21 cellular contexts compared by ENCODE assay signal in genomic region chr16:12159672-12160071, GRCh38.
DNase-seq lines count a peak whose midpoint lies in the region; ATAC-seq, FAIRE-seq and TF ChIP-seq lines count a peak whose summit lies in the region.
"Had no signal": no experiment of that assay in that cellular context is flagged by ENCODE, and none has a peak within 500 bp of the region (broad histone marks: within the 10 kb centered on the region; RNA-seq: fewer than 3 reads in every experiment).

No MANE protein-coding gene starts in this region.

- no CpG with 5 or more reads among the region's 2 CpGs for WGBS in IMR-90 (ENCODE audit: extremely low coverage in 2 of 2, insufficient read length in 1 of 2), 2 experiments
- WGBS in K562 (ENCODE audit: insufficient coverage, low coverage, missing lambda C conversion rate), result 31% methylated on average over 2 of the region's 2 CpGs
- 94% methylated on average over 2 of the region's 2 CpGs for WGBS in smooth muscle cell (ENCODE audit: low lambda C conversion rate)

- H3K9me3 ChIP-seq in IMR-90 (ENCODE audit: control insufficient read depth, insufficient read depth, low read length), result no peaks in the 10 kb centered on the region
- peaks cover 2% of the 10 kb centered on the region; the same call in 1 of the 2 replicates for H3K9me3 ChIP-seq in K562 (replicated peaks; ENCODE audit: control insufficient read depth, insufficient read depth, low read depth, low read length)
- H3K9me3 ChIP-seq in smooth muscle cell (replicated peaks; ENCODE audit: low read depth), result no peaks in the 10 kb centered on the region
- H3K9me3 ChIP-seq: BE2C had no signal

- no peak overlapping the region for H4K8ac ChIP-seq in IMR-90 (ENCODE audit: low read depth in 2 of 2, low read length in 2 of 2)

- no peak overlapping the region for H3K56ac ChIP-seq in IMR-90 (ENCODE audit: extremely low read depth, insufficient read depth, low read length)

- peak overlapping the region; percentile 7; the same call in 1 of the 2 replicates for H2AK5ac ChIP-seq in IMR-90 (ENCODE audit: low read depth, low read length)

- no peak overlapping the region for H3K14ac ChIP-seq in IMR-90 (replicated peaks; ENCODE audit: low read depth, low read length)

- H3K4me3 ChIP-seq in IMR-90 (ENCODE audit: insufficient read depth, low read depth, low read length), result no peak overlapping the region
- no peak overlapping the region for H3K4me3 ChIP-seq in K562
- H3K4me3 ChIP-seq in smooth muscle cell, result no peak overlapping the region
- H3K4me3 ChIP-seq: GM23338 had no signal

- no peak for ATAC-seq in IMR-90 (ENCODE audit: low read depth)
- ATAC-seq in K562, result no peak
- ATAC-seq: GM23338 had no signal

- H3K27ac ChIP-seq in IMR-90 (ENCODE audit: insufficient read depth, low read length) (no peak overlapping the region), K562 (ENCODE audit: extremely low read depth, low read depth, low read length) (no peak overlapping the region), smooth muscle cell (ENCODE audit: low read depth) (peak overlapping the region; percentile 59)
- H3K27ac ChIP-seq: HL-60 had no signal

- peaks cover 20% of the 10 kb centered on the region for H3K4me1 ChIP-seq in IMR-90 (ENCODE audit: control insufficient read depth, insufficient read depth, low read length)
- no peaks in the 10 kb centered on the region for H3K4me1 ChIP-seq in K562 (replicated peaks in 1 of 2; ENCODE audit: control insufficient read depth in 2 of 2, insufficient read depth in 2 of 2, low read length in 2 of 2)
- H3K4me1 ChIP-seq in smooth muscle cell (ENCODE audit: low read depth), result peaks cover 6% of the 10 kb centered on the region
- H3K4me1 ChIP-seq: BE2C had no signal

- H3K18ac ChIP-seq in IMR-90 (ENCODE audit: low read depth, low read length), result 0 out of 2 replicates have a peak overlapping the region, but pooled peaks have one; percentile 40

- no peak overlapping the region for H2BK5ac ChIP-seq in IMR-90 (ENCODE audit: low read depth, low read length, poor library complexity, severe bottlenecking)

- POLR2A ChIA-PET in IMR-90 (lab: Charles Lee; ENCODE audit: unreplicated experiment) (no interaction called here), K562 (lab: Yijun Ruan, JAX) (no interaction called here)

- TF ChIP-seq EP300 in K562 (IDR thresholded peaks at IDR 0.05; ENCODE audit: low read length), result no peak

- no peak overlapping the region for H3K9ac ChIP-seq in IMR-90 (ENCODE audit: low read depth, low read length)
- no peak overlapping the region for H3K9ac ChIP-seq in K562 (ENCODE audit: insufficient read depth in 1 of 2, low read depth in 2 of 2, low read length in 2 of 2)
- no peak overlapping the region for H3K9ac ChIP-seq in smooth muscle cell (ENCODE audit: low read depth)

- dilution Hi-C loops in IMR-90 (cut with HindIII; ENCODE audit: low sequenced_read_pairs, unreplicated experiment), result no loop called here

- H3K79me2 ChIP-seq in K562 (ENCODE audit: control insufficient read depth, insufficient read depth, low read length) (no peaks in the 10 kb centered on the region), smooth muscle cell (ENCODE audit: low read depth) (no peaks in the 10 kb centered on the region)

- H2BK15ac ChIP-seq in IMR-90 (ENCODE audit: low read depth, low read length), result no peak overlapping the region

- no peak overlapping the region; the same call in 1 of the 2 replicates for H3K4ac ChIP-seq in IMR-90 (ENCODE audit: low read depth, low read length)

- TF ChIP-seq CTCF in IMR-90 (conservative IDR thresholded peaks at IDR 0.05; ENCODE audit: low read depth, low read length) (no peak), K562 (IDR thresholded peaks at IDR 0.05 in 2 of 3, conservative IDR thresholded peaks at IDR 0.05 in 1 of 3; ENCODE audit: insufficient read depth in 2 of 3, low read depth in 1 of 3, low read length in 3 of 3) (no peak), smooth muscle cell (IDR thresholded peaks at IDR 0.05; ENCODE audit: borderline replicate concordance, insufficient read depth, poor library complexity, severe bottlenecking) (no peak)

- TF ChIP-seq RAD21 in IMR-90 (IDR thresholded peaks at IDR 0.05; ENCODE audit: low read length), result no peak
- TF ChIP-seq RAD21 in K562 (CRISPR knock-in tag; conservative IDR thresholded peaks at IDR 0.05 in 1 of 2, IDR thresholded peaks at IDR 0.05 in 1 of 2), result no peak

- TF ChIP-seq POLR2A in IMR-90 (IDR thresholded peaks at IDR 0.05; ENCODE audit: low read depth, low read length) (no peak), K562 (conservative IDR thresholded peaks at IDR 0.05) (no peak), GM12891 (IDR thresholded peaks at IDR 0.05; ENCODE audit: low read depth, low read length) (no peak)

- no TSS peak for BruUV-seq in IMR-90 (replicated peaks; lab: Mats Ljungman, UMichigan)
- no TSS peak for BruUV-seq in K562 (replicated peaks; lab: Mats Ljungman, UMichigan)

- H2BK20ac ChIP-seq in IMR-90 (ENCODE audit: low read depth, low read length), result peak overlapping the region; percentile 8; the same call in 1 of the 2 replicates

- H3K79me1 ChIP-seq in IMR-90 (ENCODE audit: low read depth in 1 of 2, low read length in 2 of 2), result 0 out of 4 replicates have a peak, but pooled peaks cover 0 to 4% of the 10 kb centered on the region in 2 experiments

- intact Hi-C loops in IMR-90 (cut with micrococcal nuclease) (no loop called here), K562 (cut with micrococcal nuclease) (no loop called here)

- H3F3A ChIP-seq in smooth muscle cell (ENCODE audit: low read depth), result no peaks in the 10 kb centered on the region

- no peak overlapping the region; the same call in 1 of the 2 replicates for H2BK120ac ChIP-seq in IMR-90 (ENCODE audit: low read depth, low read length)

- CTCF ChIA-PET in IMR-90 (lab: Yijun Ruan, JAX) (no interaction called here), K562 (lab: Yijun Ruan, JAX; ENCODE audit: low intra/inter-chr PET ratio) (no interaction called here)

- H4K5ac ChIP-seq in IMR-90 (ENCODE audit: low read depth, low read length), result no peak overlapping the region

- no peak overlapping the region for H3K4me2 ChIP-seq in IMR-90 (ENCODE audit: low read depth, low read length)
- H3K4me2 ChIP-seq in K562 (ENCODE audit: insufficient read depth, low read length), result no peak overlapping the region
- peak overlapping the region; percentile 45 for H3K4me2 ChIP-seq in smooth muscle cell
- H3K4me2 ChIP-seq: GM23338 had no signal

- FAIRE-seq in K562 (lab: Jason Lieb, UNC), result no peak
- FAIRE-seq in GM12891 (lab: Jason Lieb, UNC), result no peak
- FAIRE-seq: A204.1, D721Med, H54 had no signal

- H2AFZ ChIP-seq in IMR-90 (replicated peaks; ENCODE audit: low read length, poor library complexity) (no peak overlapping the region), K562 (ENCODE audit: low read depth, low read length) (no peak overlapping the region), smooth muscle cell (ENCODE audit: low read depth) (no peak overlapping the region)
- H2AFZ ChIP-seq: GM23338 had no signal

- 0 out of 2 replicates have a peak, but pooled peaks cover 3% of the 10 kb centered on the region for H4K20me1 ChIP-seq in IMR-90 (ENCODE audit: insufficient read depth, low read length)
- H4K20me1 ChIP-seq in K562 (replicated peaks; ENCODE audit: control insufficient read depth, insufficient read depth, low read length), result no peaks in the 10 kb centered on the region
- H4K20me1 ChIP-seq in smooth muscle cell (ENCODE audit: low read depth), result peaks cover 12% of the 10 kb centered on the region

- 0 out of 2 replicates have a peak overlapping the region, but pooled peaks have one; percentile 17 for H4K91ac ChIP-seq in IMR-90 (ENCODE audit: insufficient read depth, low read depth, low read length)

- H3K9me1 ChIP-seq in IMR-90 (ENCODE audit: insufficient read depth, low read length), result peaks cover 14% of the 10 kb centered on the region; the same call in 1 of the 2 replicates
- H3K9me1 ChIP-seq in K562 (ENCODE audit: control insufficient read depth, insufficient read depth, low read length), result no peaks in the 10 kb centered on the region

- in situ Hi-C loops in IMR-90 (cut with MboI; ENCODE audit: low sequenced_read_pairs), result no loop called here
- in situ Hi-C loops in K562 (cut with MboI), result no loop called here

- DNase-seq in IMR-90 (no peak), K562 (ENCODE audit: extremely low read depth in 1 of 4, low spot score in 3 of 4) (no peak), myocyte (ENCODE audit: low read depth) (peak; percentile 39), smooth muscle cell (lab: John Stamatoyannopoulos, UW; ENCODE audit: unreplicated experiment) (no peak), NCI-H146 (lab: John Stamatoyannopoulos, UW) (no peak), GM12891 (ENCODE audit: insufficient read length, low spot score) (no peak), SW 1271 (lab: John Stamatoyannopoulos, UW) (no peak)
- DNase-seq: ACHN; BE2C; C1 segment of cervical spinal cord; CD4-positive, CD25-positive, alpha-beta regulatory T cell; CD8-positive, alpha-beta memory T cell; COR-L47; GDM1; HFFc6; KG1 had no signal

- no peaks in the 10 kb centered on the region for H3K36me3 ChIP-seq in IMR-90 (ENCODE audit: control insufficient read depth, insufficient read depth, low read length)
- H3K36me3 ChIP-seq in K562 (ENCODE audit: control insufficient read depth, insufficient read depth, low read length), result no peaks in the 10 kb centered on the region
- no peaks in the 10 kb centered on the region for H3K36me3 ChIP-seq in smooth muscle cell (ENCODE audit: low read depth)
- H3K36me3 ChIP-seq: BE2C had no signal

- H3K27me3 ChIP-seq in IMR-90 (ENCODE audit: control insufficient read depth, insufficient read depth, low read length), result no peaks in the 10 kb centered on the region
- H3K27me3 ChIP-seq in K562 (ENCODE audit: control insufficient read depth in 2 of 2, insufficient read depth in 2 of 2, low read length in 2 of 2), result peaks cover 0 to 8% of the 10 kb centered on the region in 2 experiments; a peak in 3 of 5 replicates
- no peaks in the 10 kb centered on the region for H3K27me3 ChIP-seq in smooth muscle cell (ENCODE audit: low read depth)
- H3K27me3 ChIP-seq: BE2C had no signal

- no peak overlapping the region for H3K23ac ChIP-seq in IMR-90 (ENCODE audit: low read depth, low read length)

- no peak overlapping the region for H2AK9ac ChIP-seq in IMR-90 (replicated peaks; ENCODE audit: low read depth, low read length, poor library complexity)

TF ChIP-seq in IMR-90, 13 proteins besides CTCF, POLR2A, EP300 and RAD21 (continues in another document):
- TF ChIP-seq SMC3 (IDR thresholded peaks at IDR 0.05; ENCODE audit: low read depth, low read length), result no peak
- no peak for TF ChIP-seq MAFK (IDR thresholded peaks at IDR 0.05; ENCODE audit: low read depth, low read length)

TF ChIP-seq in GM12891, 5 proteins besides CTCF, POLR2A, EP300 and RAD21:
- TF ChIP-seq POU2F2 (IDR thresholded peaks at IDR 0.05; ENCODE audit: low read depth, low read length) (no peak), POLR2AphosphoS5 (IDR thresholded peaks at IDR 0.05; ENCODE audit: low read depth, low read length) (no peak), SPI1 (IDR thresholded peaks at IDR 0.05; ENCODE audit: low read depth, low read length) (no peak), PAX5 (IDR thresholded peaks at IDR 0.05; ENCODE audit: insufficient read depth, low read length, severe bottlenecking) (no peak), TAF1 (IDR thresholded peaks at IDR 0.05; ENCODE audit: low read depth, low read length) (no peak)
